8 cellular contexts compared by ENCODE assay signal in genomic region chr10:22251751-22252285, GRCh38. TPM values are rescaled to one million over a fixed set of nuclear protein-coding genes. Genes with fewer than 3 reads are reported as not detected.
DNase-seq lines count a peak whose midpoint lies in the region; ATAC-seq and TF ChIP-seq lines count a peak whose summit lies in the region.

No MANE protein-coding gene starts in this region.

- H3K27ac Mint-ChIP-seq in activated naive CD8-positive, alpha-beta T cell, result peak overlapping the region; percentile 97
- peak overlapping the region; percentile 88 for H3K27ac Mint-ChIP-seq in type B pancreatic cell

- peaks cover 6% of the 10 kb centered on the region for H3K27me3 Mint-ChIP-seq in activated naive CD8-positive, alpha-beta T cell
- peaks cover 65% of the 10 kb centered on the region for H3K27me3 Mint-ChIP-seq in type B pancreatic cell

- H3K4me2 ChIP-seq in parathyroid adenoma (ENCODE audit: low read length), result peak overlapping the region; percentile 76

- H3K36me3 ChIP-seq in RWPE2 (ENCODE audit: low read depth) (no peaks in the 10 kb centered on the region), heart left ventricle (peaks cover 0 to 13% (median 0%) of the 10 kb centered on the region in 9 donors), parathyroid adenoma (ENCODE audit: control insufficient read depth, insufficient read depth, low read length) (no peaks in the 10 kb centered on the region)

- H3K4me1 ChIP-seq in RWPE2 (ENCODE audit: insufficient read depth, poor library complexity, severe bottlenecking) (peaks cover 15% of the 10 kb centered on the region), heart left ventricle (peaks cover 0 to 18% (median 2%) of the 10 kb centered on the region in 12 donors), parathyroid adenoma (no peaks in the 10 kb centered on the region)

- H3K27me3 ChIP-seq in RWPE2 (ENCODE audit: insufficient read depth, poor library complexity, severe bottlenecking), result no peaks in the 10 kb centered on the region
- H3K27me3 ChIP-seq in heart left ventricle, result no peaks in the 10 kb centered on the region
- no peaks in the 10 kb centered on the region for H3K27me3 ChIP-seq in parathyroid adenoma (ENCODE audit: control insufficient read depth, insufficient read depth, low read length)

- no peak for TF ChIP-seq POLR2A in heart left ventricle (IDR thresholded peaks at IDR 0.05)

- intact Hi-C loops in heart left ventricle (cut with DNase I), result loop anchor here in 9 of 10 donors (1.0 to 10.0 kb wide), 16 partner anchors 23 to 733 kb away; partner anchors contain the start of genes COMMD3 (in 5 of the 9), DNAJC1 (in 3 of the 9), BMI1 (in 2 of the 9) and MLLT10 (in 1 of the 9)

- no peaks in the 10 kb centered on the region for H3K9me3 ChIP-seq in RWPE2 (ENCODE audit: severe bottlenecking)
- H3K9me3 ChIP-seq in heart left ventricle, result no peaks in the 10 kb centered on the region
- H3K9me3 ChIP-seq in parathyroid adenoma (ENCODE audit: control insufficient read depth, low read length), result no peaks in the 10 kb centered on the region

- H3K27ac ChIP-seq in RWPE2 (ENCODE audit: poor library complexity, severe bottlenecking) (peak overlapping the region; percentile 30), heart left ventricle (peak overlapping the region; percentile 96 to 98 (median 97)), parathyroid adenoma (peak overlapping the region; percentile 97)

- peaks cover 49% of the 10 kb centered on the region for H3K4me1 Mint-ChIP-seq in activated naive CD8-positive, alpha-beta T cell (ENCODE audit: low read depth)
- peaks cover 5% of the 10 kb centered on the region for H3K4me1 Mint-ChIP-seq in type B pancreatic cell (ENCODE audit: unreplicated experiment)

- peak overlapping the region; percentile 35 for H3K4me3 ChIP-seq in RWPE2 (ENCODE audit: severe bottlenecking)
- peak overlapping the region; percentile 65 to 85 (median 76) for H3K4me3 ChIP-seq in heart left ventricle
- peak overlapping the region; percentile 80 for H3K4me3 ChIP-seq in parathyroid adenoma (ENCODE audit: low read depth, low read length)

- ATAC-seq in GM19043 (IDR thresholded peaks at IDR 0.05; ENCODE audit: low read depth, unreplicated experiment) (peak; percentile 31), HG03378 (IDR thresholded peaks at IDR 0.05; ENCODE audit: unreplicated experiment) (peak; percentile 46), RWPE2 (ENCODE audit: low read depth) (peak; percentile 59), heart left ventricle (peak; percentile 62 to 78 (median 68))

- peak overlapping the region; percentile 98 for H2AFZ ChIP-seq in parathyroid adenoma

- no peaks in the 10 kb centered on the region for H3K9me3 Mint-ChIP-seq in activated naive CD8-positive, alpha-beta T cell (ENCODE audit: low read depth)
- no peaks in the 10 kb centered on the region for H3K9me3 Mint-ChIP-seq in type B pancreatic cell

- H3K9ac ChIP-seq in parathyroid adenoma, result peak overlapping the region; percentile 81

- H3K36me3 Mint-ChIP-seq in activated naive CD8-positive, alpha-beta T cell, result peaks cover 2% of the 10 kb centered on the region
- H3K36me3 Mint-ChIP-seq in type B pancreatic cell, result no peaks in the 10 kb centered on the region

- DNase-seq in AML-193 (lab: John Stamatoyannopoulos, UW) (peak; percentile 10 to 14), RWPE2 (ENCODE audit: low spot score) (no peak), heart left ventricle (peak; percentile 65 to 81 (median 76)), type B pancreatic cell (ENCODE audit: extremely low spot score, unreplicated experiment) (no peak)

- H3K4me3 Mint-ChIP-seq in activated naive CD8-positive, alpha-beta T cell, result peak overlapping the region; percentile 90
- H3K4me3 Mint-ChIP-seq in type B pancreatic cell, result peak overlapping the region; percentile 95

- 0 to 1% (median 0%) methylated on average over 32 of the region's 32 CpGs for WGBS in heart left ventricle, 4 donors

- TF ChIP-seq CTCF in RWPE2 (IDR thresholded peaks at IDR 0.05; ENCODE audit: poor library complexity, severe bottlenecking) (no peak), heart left ventricle (IDR thresholded peaks at IDR 0.05) (peak in 2 of 12 donors; percentile 6 to 15), parathyroid adenoma (IDR thresholded peaks at IDR 0.05) (peak; percentile 7), type B pancreatic cell (conservative IDR thresholded peaks at IDR 0.05) (no peak)

- no peaks in the 10 kb centered on the region for H3K79me2 ChIP-seq in parathyroid adenoma

RNA-seq across cellular contexts. Expression of gene EBLN1, which starts 34.0 kb away (rescaled TPM):
- not detected for total RNA-seq in heart left ventricle
- polyA plus RNA-seq in heart left ventricle, result not detected
- total RNA-seq in type B pancreatic cell (ENCODE audit: low replicate concordance), result not detected in 2 replicates

Comparison
In these comparisons a context has a peak if more than half of its experiments do, and no peak if none do; other contexts are left out.
1. DNase-seq: peak in AML-193 (2 of 2) and heart left ventricle (5 of 5); none in RWPE2 (single experiment) and type B pancreatic cell (single experiment).
2. H3K27ac ChIP-seq: peak in every context shown above with its lines; median percentile 97 in heart left ventricle; 97 in parathyroid adenoma; 30 in RWPE2.
3. Peak in every context shown above with its lines, with median percentiles within 50 percentile points of each other: ATAC-seq and H3K4me3 ChIP-seq.